28 cellular contexts compared by ENCODE assay signal in genomic region chr11:61132646-61133045, GRCh38. TPM values are rescaled to one million over a fixed set of nuclear protein-coding genes. Genes with fewer than 3 reads are reported as not detected.
"Had no signal": no experiment of that assay in that cellular context is flagged by ENCODE, and none has a peak within 500 bp of the region (broad histone marks: within the 10 kb centered on the region; RNA-seq: fewer than 3 reads in every experiment).

No MANE protein-coding gene starts in this region.

- DNase-seq: activated CD4-positive, alpha-beta T cell treated with anti-CD3 and anti-CD28 coated beads for 48 hours; activated CD4-positive, alpha-beta T cell treated with anti-CD3 and anti-CD28 coated beads, Interleukin-2, amount 50 U/mL, for 4 hours; activated CD4-positive, CD25-positive, alpha-beta regulatory T cell treated with anti-CD3 and anti-CD28 coated beads, Interleukin-2, amount 50 U/mL, for 72 hours; activated CD8-positive, alpha-beta memory T cell treated with anti-CD3 and anti-CD28 coated beads, Interleukin-2, amount 50 U/mL, for 48 hours; activated CD8-positive, alpha-beta T cell treated with anti-CD3 and anti-CD28 coated beads, Interleukin-2, amount 10 ng/mL, durations not matched to agents 7 days and 5 days; activated effector memory CD4-positive, alpha-beta T cell treated with anti-CD3 and anti-CD28 coated beads, Interleukin-2, amount 50 U/mL, for 16 hours; activated naive CD4-positive, alpha-beta T cell treated with Interleukin-2 at 50 U/mL for 16 hours; activated naive CD8-positive, alpha-beta T cell treated with anti-CD3 and anti-CD28 coated beads, Interleukin-2, amount 50 U/mL, for 24 hours; activated T-cell treated with anti-CD3 and anti-CD28 coated beads, Interleukin-2, amount 50 U/mL, for 4 hours; amniotic stem cell; MM.1S; NCI-H1105; NCI-H1436; NCI-H1694 treated with DMSO at 0.1 percent for 48 hours; NCI-H2029 treated with DMSO at 0.1 percent for 48 hours; NCI-H345; NCI-H510A; NCI-H526 treated with DMSO at 0.1 percent for 48 hours; NCI-H82; Right ventricle myocardium superior; RPMI8226 had no signal

- H3K27ac ChIP-seq: SJSA1 had no signal

- FAIRE-seq: astrocyte had no signal

- ATAC-seq: activated CD8-positive, alpha-beta T cell treated with anti-CD3 and anti-CD28 coated beads, Interleukin-2, amount 10 ng/mL, durations not matched to agents 7 days and 5 days; activated naive CD4-positive, alpha-beta T cell treated with anti-CD3 and anti-CD28 coated beads, Interleukin-2, amount 50 U/mL, for 72 hours; activated naive CD8-positive, alpha-beta T cell treated with anti-CD3 and anti-CD28 coated beads, Interleukin-2, amount 50 U/mL, for 24 hours; activated T-cell treated with anti-CD3 and anti-CD28 coated beads, Interleukin-2, amount 50 U/mL, for 4 hours; Panc1; SK-N-SH treated with all-trans-retinoic acid at 6 μM for 48 hours; WTC11 had no signal

- H3K27me3 ChIP-seq: SJSA1 had no signal

- H3K9me3 ChIP-seq: SJSA1 had no signal

- H3K4me3 ChIP-seq: SJSA1 had no signal

RNA-seq across cellular contexts. Expression of gene CD5, which starts 30.4 kb away (rescaled TPM):
- total RNA-seq: astrocyte, OCI-LY7, Right ventricle myocardium superior, SJSA1 had no signal
